ENCODE assay signal across 1 cellular context in genomic region chr10:34815174-34816066, GRCh38.
TF ChIP-seq lines count a peak whose summit lies in the region.

Gene PARD3, minus strand, starts transcription at chr10:34815296. Its CDS starts 301 bp downstream, at chr10:34814995.

TF ChIP-seq in HepG2, 621 proteins besides CTCF, POLR2A, EP300 and RAD21 (continued from another document and continues in another):
- TF ChIP-seq HNRNPK (IDR thresholded peaks at IDR 0.05; ENCODE audit: low read depth, low read length, poor library complexity, severe bottlenecking) = peak; percentile 99
- peak; percentile 12 for TF ChIP-seq ZEB1 (IDR thresholded peaks at IDR 0.05; ENCODE audit: insufficient replicate concordance, low read depth)
- TF ChIP-seq ZNF737 (CRISPR knock-in tag; IDR thresholded peaks at IDR 0.05; ENCODE audit: borderline replicate concordance) = no peak
- TF ChIP-seq ZNF12 (CRISPR knock-in tag; IDR thresholded peaks at IDR 0.05) = no peak
- peak; percentile 93 for TF ChIP-seq ZSCAN25 (CRISPR knock-in tag; IDR thresholded peaks at IDR 0.05)
- TF ChIP-seq ARID4A (CRISPR knock-in tag; IDR thresholded peaks at IDR 0.05; ENCODE audit: borderline replicate concordance) = peak; percentile 59
- TF ChIP-seq RFX3 (CRISPR knock-in tag; IDR thresholded peaks at IDR 0.05) = no peak
- TF ChIP-seq ZNF572 (CRISPR knock-in tag; IDR thresholded peaks at IDR 0.05) = no peak
- peak; percentile 64 for TF ChIP-seq SAP130 (CRISPR knock-in tag; IDR thresholded peaks at IDR 0.05; ENCODE audit: low read depth)
- no peak for TF ChIP-seq SPEN (CRISPR knock-in tag; IDR thresholded peaks at IDR 0.05; ENCODE audit: low read depth)
- TF ChIP-seq HDAC1 (CRISPR knock-in tag; IDR thresholded peaks at IDR 0.05) = peak; percentile 53
- peak; percentile 28 for TF ChIP-seq AGO1 (IDR thresholded peaks at IDR 0.05; ENCODE audit: low read depth, low read length, poor library complexity, severe bottlenecking)
- TF ChIP-seq ZNF724P (CRISPR knock-in tag; IDR thresholded peaks at IDR 0.05; ENCODE audit: borderline replicate concordance) = no peak
- no peak for TF ChIP-seq FOXO1 (CRISPR knock-in tag; IDR thresholded peaks at IDR 0.05)
- no peak for TF ChIP-seq THAP11 (CRISPR knock-in tag; IDR thresholded peaks at IDR 0.05)
- no peak for TF ChIP-seq TRIM22 (IDR thresholded peaks at IDR 0.05)
- no peak for TF ChIP-seq JUND (CRISPR knock-in tag; IDR thresholded peaks at IDR 0.05)
- peak; percentile 9; the same call in 1 of the 2 replicates for TF ChIP-seq ZFX (CRISPR knock-in tag; IDR thresholded peaks at IDR 0.05; ENCODE audit: low read depth)
- no peak for TF ChIP-seq TFE3 (CRISPR knock-in tag; IDR thresholded peaks at IDR 0.05)
- no peak for TF ChIP-seq ZNF704 (CRISPR knock-in tag; IDR thresholded peaks at IDR 0.05; ENCODE audit: borderline replicate concordance)
- TF ChIP-seq THRA (CRISPR knock-in tag; IDR thresholded peaks at IDR 0.05; ENCODE audit: borderline replicate concordance) = no peak
- 0 out of 2 replicates have a peak, but pooled peaks have one; percentile 32 for TF ChIP-seq TGIF2 (CRISPR knock-in tag; IDR thresholded peaks at IDR 0.05)
- TF ChIP-seq PAXIP1 (CRISPR knock-in tag; conservative IDR thresholded peaks at IDR 0.05) = no peak
- TF ChIP-seq ZBTB33 (CRISPR knock-in tag; IDR thresholded peaks at IDR 0.05) = no peak
- TF ChIP-seq IRF1 (CRISPR knock-in tag; IDR thresholded peaks at IDR 0.05; ENCODE audit: low read depth) = no peak
- TF ChIP-seq POLR2G (IDR thresholded peaks at IDR 0.05; ENCODE audit: low read depth, low read length) = peak; percentile 34; the same call in 1 of the 2 replicates
- TF ChIP-seq ZNF124 (CRISPR knock-in tag; IDR thresholded peaks at IDR 0.05) = peak; percentile 25; the same call in 1 of the 2 replicates
- peak; percentile 46; the same call in 1 of the 2 replicates for TF ChIP-seq TBX2 (CRISPR knock-in tag; IDR thresholded peaks at IDR 0.05; ENCODE audit: borderline replicate concordance)
- no peak for TF ChIP-seq CERS6 (CRISPR knock-in tag; IDR thresholded peaks at IDR 0.05)
- 0 out of 2 replicates have a peak, but pooled peaks have one; percentile 8 for TF ChIP-seq NR2C2 (CRISPR knock-in tag; IDR thresholded peaks at IDR 0.05; ENCODE audit: borderline replicate concordance)
- TF ChIP-seq HDAC2 (CRISPR knock-in tag; IDR thresholded peaks at IDR 0.05) = no peak
- TF ChIP-seq ZNF770 (CRISPR knock-in tag; IDR thresholded peaks at IDR 0.05) = peak; percentile 30; the same call in 1 of the 2 replicates
- TF ChIP-seq SALL2 (CRISPR knock-in tag; IDR thresholded peaks at IDR 0.05) = peak; percentile 77; the same call in 1 of the 2 replicates
- TF ChIP-seq ZXDC (CRISPR knock-in tag; IDR thresholded peaks at IDR 0.05) = no peak
- TF ChIP-seq ETV6 (CRISPR knock-in tag; conservative IDR thresholded peaks at IDR 0.05) = no peak
